Comparison of ENCODE assay signal across 26 cellular contexts in genomic region chr1:31615939-31616338, GRCh38. TPM values are rescaled to one million over a fixed set of nuclear protein-coding genes. Genes with fewer than 3 reads are reported as not detected.
"Had no signal": no experiment of that assay in that cellular context is flagged by ENCODE, and none has a peak within 500 bp of the region (broad histone marks: within the 10 kb centered on the region; RNA-seq: fewer than 3 reads in every experiment).

No MANE protein-coding gene starts in this region.

- H3K27me3 ChIP-seq: thyroid gland had no signal

- H3K4me3 ChIP-seq: body of pancreas, right lobe of liver, skin epidermis, thyroid gland, upper lobe of right lung had no signal

- H3K27ac Mint-ChIP-seq: activated B cell treated with CpG ODN at 0.5 μM for 24 hours; activated CD8-positive, alpha-beta memory T cell treated with anti-CD3 and anti-CD28 coated beads, Interleukin-2, amount 10 ng/mL, durations not matched to agents 7 days and 5 days; activated CD8-positive, alpha-beta T cell treated with anti-CD3 and anti-CD28 coated beads for 36 hours; activated naive CD4-positive, alpha-beta T cell treated with anti-CD3 and anti-CD28 coated beads, Interleukin-2, amount 50 U/mL, for 72 hours; activated T-helper 2 cell treated with anti-CD3 and anti-CD28 coated beads, Interferon-gamma antibody, Interleukin-2, Interleukin-4, amounts not matched to agents 10 μg/mL and 5 μg/mL and 100 μg/mL, durations not matched to agents 14 hours and 24 hours and 36 hours; naive thymus-derived CD8-positive, alpha-beta T cell; stimulated activated memory B cell treated with anti-CD40 and anti-IgM and Interleukin-4, amounts not matched to agents 10 μg/mL and 1 μg/mL and 100 μg/mL, for 72 hours; stimulated activated naive CD8-positive, alpha-beta T cell treated with anti-CD3 and anti-CD28 coated beads, Interleukin-15, amount 100 ng/mL, for 72 hours; T-helper 2 cell treated with Interferon-gamma antibody and Interleukin-4, amounts not matched to agents 5 μg/mL and 100 μg/mL, for 36 hours had no signal

- FAIRE-seq: keratinocyte had no signal

- H3K9me3 Mint-ChIP-seq: activated B cell treated with CpG ODN at 0.5 μM for 24 hours; activated CD8-positive, alpha-beta T cell treated with anti-CD3 and anti-CD28 coated beads for 36 hours; activated naive CD4-positive, alpha-beta T cell treated with anti-CD3 and anti-CD28 coated beads, Interleukin-2, amount 50 U/mL, for 72 hours; activated T-helper 2 cell treated with anti-CD3 and anti-CD28 coated beads, Interferon-gamma antibody, Interleukin-2, Interleukin-4, amounts not matched to agents 10 μg/mL and 5 μg/mL and 100 μg/mL, durations not matched to agents 14 hours and 24 hours and 36 hours; naive thymus-derived CD8-positive, alpha-beta T cell; stimulated activated memory B cell treated with anti-CD40 and anti-IgM and Interleukin-4, amounts not matched to agents 10 μg/mL and 1 μg/mL and 100 μg/mL, for 72 hours; stimulated activated naive CD8-positive, alpha-beta T cell treated with anti-CD3 and anti-CD28 coated beads, Interleukin-15, amount 100 ng/mL, for 72 hours; T-helper 2 cell treated with Interferon-gamma antibody and Interleukin-4, amounts not matched to agents 5 μg/mL and 100 μg/mL, for 36 hours had no signal

- H3K36me3 Mint-ChIP-seq: activated CD8-positive, alpha-beta memory T cell treated with anti-CD3 and anti-CD28 coated beads, Interleukin-2, amount 10 ng/mL, durations not matched to agents 7 days and 5 days; activated naive CD4-positive, alpha-beta T cell treated with anti-CD3 and anti-CD28 coated beads, Interleukin-2, amount 50 U/mL, for 72 hours; naive thymus-derived CD8-positive, alpha-beta T cell; stimulated activated memory B cell treated with anti-CD40 and anti-IgM and Interleukin-4, amounts not matched to agents 10 μg/mL and 1 μg/mL and 100 μg/mL, for 72 hours had no signal

- H3K36me3 ChIP-seq: right lobe of liver, thyroid gland, upper lobe of right lung had no signal

- ATAC-seq: activated CD8-positive, alpha-beta memory T cell treated with anti-CD3 and anti-CD28 coated beads, Interleukin-2, amount 10 ng/mL, durations not matched to agents 7 days and 5 days; activated CD8-positive, alpha-beta T cell treated with anti-CD3 and anti-CD28 coated beads for 36 hours; body of pancreas; esophagus mucosa; left cardiac atrium; naive thymus-derived CD8-positive, alpha-beta T cell; right lobe of liver; stimulated activated memory B cell treated with anti-CD40 and anti-IgM and Interleukin-4, amounts not matched to agents 10 μg/mL and 1 μg/mL and 100 μg/mL, for 72 hours; stimulated activated naive CD8-positive, alpha-beta T cell treated with anti-CD3 and anti-CD28 coated beads, Interleukin-15, amount 100 ng/mL, for 72 hours; upper lobe of right lung had no signal

- DNase-seq: activated B cell treated with CpG ODN at 0.5 μM for 24 hours; activated CD4-positive, alpha-beta T cell treated with anti-CD3 and anti-CD28 coated beads, Interleukin-2, amount 50 U/mL, for 1 hour; activated CD8-positive, alpha-beta memory T cell treated with anti-CD3 and anti-CD28 coated beads, Interleukin-2, amount 10 ng/mL, durations not matched to agents 7 days and 5 days; activated CD8-positive, alpha-beta T cell treated with anti-CD3 and anti-CD28 coated beads for 36 hours; body of pancreas; cortex of kidney; foreskin fibroblast; hippocampal formation; left cardiac atrium; mesenchymal stem cell; naive thymus-derived CD8-positive, alpha-beta T cell; right lobe of liver; stimulated activated CD4-positive, alpha-beta T cell treated with anti-CD3 and anti-CD28 coated beads, Interleukin-4, amount 100 ng/mL, for 24 hours; stimulated activated naive CD8-positive, alpha-beta T cell treated with anti-CD3 and anti-CD28 coated beads, Interleukin-15, amount 100 ng/mL, for 72 hours; T-helper 1 cell; thyroid gland; upper lobe of right lung had no signal

- H3K4me3 Mint-ChIP-seq: activated CD8-positive, alpha-beta memory T cell treated with anti-CD3 and anti-CD28 coated beads, Interleukin-2, amount 10 ng/mL, durations not matched to agents 7 days and 5 days; activated CD8-positive, alpha-beta T cell treated with anti-CD3 and anti-CD28 coated beads for 36 hours; stimulated activated memory B cell treated with anti-CD40 and anti-IgM and Interleukin-4, amounts not matched to agents 10 μg/mL and 1 μg/mL and 100 μg/mL, for 72 hours; stimulated activated naive CD8-positive, alpha-beta T cell treated with anti-CD3 and anti-CD28 coated beads, Interleukin-15, amount 100 ng/mL, for 72 hours; T-helper 2 cell treated with Interferon-gamma antibody and Interleukin-4, amounts not matched to agents 5 μg/mL and 100 μg/mL, for 36 hours had no signal

RNA-seq across cellular contexts. Expression of gene HCRTR1, which starts 1.6 kb away (rescaled TPM):
- total RNA-seq: activated B cell treated with CpG ODN at 0.5 μM for 24 hours; activated CD8-positive, alpha-beta memory T cell treated with anti-CD3 and anti-CD28 coated beads, Interleukin-2, amount 10 ng/mL, durations not matched to agents 7 days and 5 days; activated CD8-positive, alpha-beta T cell treated with anti-CD3 and anti-CD28 coated beads for 36 hours; activated naive CD4-positive, alpha-beta T cell treated with anti-CD3 and anti-CD28 coated beads, Interleukin-2, amount 50 U/mL, for 72 hours; activated T-helper 2 cell treated with anti-CD3 and anti-CD28 coated beads, Interferon-gamma antibody, Interleukin-2, Interleukin-4, amounts not matched to agents 10 μg/mL and 5 μg/mL and 100 μg/mL, durations not matched to agents 14 hours and 24 hours and 36 hours; body of pancreas; cardiac septum; esophagus mucosa; naive thymus-derived CD8-positive, alpha-beta T cell; posterior vena cava; right lobe of liver; upper lobe of right lung had no signal
- polyA plus RNA-seq: keratinocyte; naive thymus-derived CD8-positive, alpha-beta T cell had no signal

RNA-seq across cellular contexts. Expression of gene TINAGL1, which starts 39.6 kb away (rescaled TPM):
- total RNA-seq: activated B cell treated with CpG ODN at 0.5 μM for 24 hours; activated CD8-positive, alpha-beta memory T cell treated with anti-CD3 and anti-CD28 coated beads, Interleukin-2, amount 10 ng/mL, durations not matched to agents 7 days and 5 days; activated CD8-positive, alpha-beta T cell treated with anti-CD3 and anti-CD28 coated beads for 36 hours; activated naive CD4-positive, alpha-beta T cell treated with anti-CD3 and anti-CD28 coated beads, Interleukin-2, amount 50 U/mL, for 72 hours; activated T-helper 2 cell treated with anti-CD3 and anti-CD28 coated beads, Interferon-gamma antibody, Interleukin-2, Interleukin-4, amounts not matched to agents 10 μg/mL and 5 μg/mL and 100 μg/mL, durations not matched to agents 14 hours and 24 hours and 36 hours; naive thymus-derived CD8-positive, alpha-beta T cell had no signal
- polyA plus RNA-seq: naive thymus-derived CD8-positive, alpha-beta T cell had no signal
